Comparison of ENCODE assay signal across 17 cellular contexts in genomic region chrX:12690646-12691045, GRCh38.
"Had no signal": no experiment of that assay in that cellular context is flagged by ENCODE, and none has a peak within 500 bp of the region (broad histone marks: within the 10 kb centered on the region; RNA-seq: fewer than 3 reads in every experiment).

No MANE protein-coding gene starts in this region.

- H3K27me3 ChIP-seq: esophagus muscularis mucosa, foreskin keratinocyte, gastroesophageal sphincter, left lung had no signal

- ATAC-seq: foreskin keratinocyte, gastroesophageal sphincter, heart right ventricle, left cardiac atrium, left lung, left ventricle myocardium superior, lower lobe of right lung, mucosa of descending colon had no signal

- H3K4me1 ChIP-seq: esophagus muscularis mucosa, foreskin keratinocyte, gastroesophageal sphincter, heart right ventricle, left lung, lower lobe of right lung had no signal

- H3K9me3 ChIP-seq: esophagus muscularis mucosa, gastroesophageal sphincter, heart right ventricle, left lung, lower lobe of right lung, mucosa of descending colon had no signal

- H3K27ac ChIP-seq: coronary artery, esophagus muscularis mucosa, foreskin keratinocyte, gastroesophageal sphincter, heart right ventricle, left lung, lower lobe of right lung had no signal

- H3K4me3 ChIP-seq: coronary artery, dorsolateral prefrontal cortex, esophagus muscularis mucosa, gastroesophageal sphincter, heart right ventricle, left lung, lower lobe of right lung, mucosa of descending colon had no signal

- DNase-seq: dermis blood vessel endothelial cell; effector CD4-positive, alpha-beta T cell; effector memory CD4-positive, alpha-beta T cell; foreskin keratinocyte; heart right ventricle; hippocampal formation; left cardiac atrium; left lung; left ventricle myocardium superior; lower lobe of right lung; mesenchymal stem cell; mucosa of descending colon; naive B cell had no signal

- H3K36me3 ChIP-seq: esophagus muscularis mucosa, gastroesophageal sphincter, heart right ventricle, left lung, lower lobe of right lung had no signal
